In genomic region chr20:37282558-37282957, GRCh38 we compare ENCODE assay signal across 10 cellular contexts. TPM values are rescaled to one million over a fixed set of nuclear protein-coding genes. Genes with fewer than 3 reads are reported as not detected.
DNase-seq lines count a peak whose midpoint lies in the region; ATAC-seq and TF ChIP-seq lines count a peak whose summit lies in the region.
"Had no signal": no experiment of that assay in that cellular context is flagged by ENCODE, and none has a peak within 500 bp of the region (broad histone marks: within the 10 kb centered on the region; RNA-seq: fewer than 3 reads in every experiment).

No MANE protein-coding gene starts in this region.

- no peaks in the 10 kb centered on the region for H3K9me2 ChIP-seq in GM23248 (ENCODE audit: insufficient read depth)

- H3K9ac ChIP-seq in GM23248: peak overlapping the region; percentile 69
- no peak overlapping the region for H3K9ac ChIP-seq in smooth muscle cell (ENCODE audit: low read depth)

- H3K79me2 ChIP-seq in GM23248 (ENCODE audit: insufficient read depth) (no peaks in the 10 kb centered on the region), smooth muscle cell (ENCODE audit: low read depth) (no peaks in the 10 kb centered on the region)

- TF ChIP-seq CTCF in foreskin keratinocyte (conservative IDR thresholded peaks at IDR 0.05) (peak; percentile 78), smooth muscle cell (IDR thresholded peaks at IDR 0.05; ENCODE audit: borderline replicate concordance, insufficient read depth, poor library complexity, severe bottlenecking) (peak; percentile 60)

- in situ Hi-C loops in GM23248 (cut with MboI): loop anchor here (10.0 kb wide), 1 partner anchor 102 kb away; no protein-coding TSS in a partner anchor

- no peaks in the 10 kb centered on the region for H4K20me1 ChIP-seq in GM23248 (ENCODE audit: insufficient read depth)
- no peaks in the 10 kb centered on the region for H4K20me1 ChIP-seq in smooth muscle cell (ENCODE audit: low read depth)

- H3F3A ChIP-seq in GM23248 (ENCODE audit: insufficient read depth): peaks cover 14% of the 10 kb centered on the region; the same call in 1 of the 2 replicates
- no peaks in the 10 kb centered on the region for H3F3A ChIP-seq in smooth muscle cell (ENCODE audit: low read depth)

- no peak overlapping the region for H3K4me3 ChIP-seq in GM23248
- H3K4me3 ChIP-seq in smooth muscle cell: no peak overlapping the region

- H2AFZ ChIP-seq in GM23248 (peak overlapping the region; percentile 99), smooth muscle cell (ENCODE audit: low read depth) (peak overlapping the region; percentile 72)

- H3K4me2 ChIP-seq in GM23248 (ENCODE audit: unreplicated experiment) (peak overlapping the region; percentile 33), smooth muscle cell (no peak overlapping the region)

- peaks cover 12% of the 10 kb centered on the region for H3K4me1 ChIP-seq in GM23248 (ENCODE audit: insufficient read depth)
- peaks cover 6% of the 10 kb centered on the region for H3K4me1 ChIP-seq in foreskin keratinocyte
- H3K4me1 ChIP-seq in smooth muscle cell (ENCODE audit: low read depth): no peaks in the 10 kb centered on the region

- peak; percentile 94 for DNase-seq in GM23248
- DNase-seq in SK-N-DZ (ENCODE audit: low spot score): peak; percentile 63
- DNase-seq in foreskin keratinocyte: peak in 1 of 2 donors; percentile 37
- no peak for DNase-seq in smooth muscle cell (lab: John Stamatoyannopoulos, UW; ENCODE audit: unreplicated experiment)
- DNase-seq in stimulated activated CD4-positive, alpha-beta T cell treated with anti-CD3 and anti-CD28 coated beads, Interleukin-4, amount 100 ng/mL, for 4 hours: no peak
- no peak for DNase-seq in NCI-H1105 (lab: John Stamatoyannopoulos, UW)
- DNase-seq: hypothalamus had no signal

- no peaks in the 10 kb centered on the region for H3K36me3 ChIP-seq in GM23248 (ENCODE audit: low read depth)
- H3K36me3 ChIP-seq in smooth muscle cell (ENCODE audit: low read depth): no peaks in the 10 kb centered on the region

- 3 to 5% methylated on average over 6 of the region's 6 CpGs for WGBS in GM23248 (ENCODE audit: low coverage in 1 of 2, low lambda C conversion rate in 2 of 2, missing lambda C conversion rate in 2 of 2), 2 experiments
- WGBS in smooth muscle cell (ENCODE audit: low lambda C conversion rate): 58% methylated on average over 6 of the region's 6 CpGs

- no peaks in the 10 kb centered on the region for H3K9me3 ChIP-seq in GM23248 (ENCODE audit: low read depth)
- no peaks in the 10 kb centered on the region for H3K9me3 ChIP-seq in smooth muscle cell (replicated peaks; ENCODE audit: low read depth)

- no peaks in the 10 kb centered on the region for H3K27me3 ChIP-seq in GM23248 (replicated peaks; ENCODE audit: insufficient read depth)
- H3K27me3 ChIP-seq in foreskin keratinocyte: no peaks in the 10 kb centered on the region
- H3K27me3 ChIP-seq in smooth muscle cell (ENCODE audit: low read depth): no peaks in the 10 kb centered on the region

- peak overlapping the region; percentile 50 for H3K27ac ChIP-seq in GM23248
- H3K27ac ChIP-seq in foreskin keratinocyte: no peak overlapping the region
- no peak overlapping the region for H3K27ac ChIP-seq in smooth muscle cell (ENCODE audit: low read depth)
- H3K27ac ChIP-seq: HL-60 had no signal

- ATAC-seq in foreskin keratinocyte: no peak
- no peak for ATAC-seq in esophagus mucosa
- ATAC-seq: Panc1 had no signal

RNA-seq across cellular contexts. Expression of gene MANBAL, which starts 6.9 kb away (rescaled TPM):
- total RNA-seq in GM23248 (2014; rRNA removed; shearing (Covaris generic)): 23.6 and 24.8 TPM in 2 replicates
- polyA plus RNA-seq in GM23248 (2016; fragmentation: Nextera tagmentation; extraction: Ambion mirVana): 96.3 and 105 TPM in 2 replicates
- polyA plus RNA-seq in SK-N-DZ (2014; cell fraction: cytosol; rRNA removed): 25.2 and 27.4 TPM in 2 replicates
- 11.9 and 19.2 TPM in 2 replicates for polyA plus RNA-seq in SK-N-DZ (2014; cell fraction: nucleus; rRNA removed)
- 46.6 and 50.0 TPM in 2 replicates for total RNA-seq in foreskin keratinocyte
- 87.1 and 96.4 TPM in 2 replicates for polyA plus RNA-seq in foreskin keratinocyte
- total RNA-seq in smooth muscle cell: 28.1 and 33.7 TPM in 2 replicates
- polyA plus RNA-seq in smooth muscle cell: 86.2 and 89.0 TPM in 2 replicates
- 42.0 TPM for total RNA-seq in esophagus mucosa

RNA-seq across cellular contexts. Expression of gene GHRH, which starts 20.9 kb away (rescaled TPM):
- total RNA-seq in GM23248 (2014; rRNA removed; shearing (Covaris generic)): not detected in 2 replicates
- polyA plus RNA-seq in GM23248 (2016; fragmentation: Nextera tagmentation; extraction: Ambion mirVana): not detected in 2 replicates
- polyA plus RNA-seq in SK-N-DZ (2014; cell fraction: cytosol; rRNA removed): 0.61 and 0.78 TPM in 2 replicates
- 1.4 TPM in 1 of 2 replicates, not detected in the other for polyA plus RNA-seq in SK-N-DZ (2014; cell fraction: nucleus; rRNA removed)
- not detected in 2 replicates for total RNA-seq in foreskin keratinocyte
- not detected in 2 replicates for polyA plus RNA-seq in foreskin keratinocyte
- total RNA-seq in smooth muscle cell: not detected in 2 replicates
- polyA plus RNA-seq in smooth muscle cell: not detected in 2 replicates
- total RNA-seq in esophagus mucosa: not detected

Comparison
In these comparisons a context has a peak if more than half of its experiments do, and no peak if none do; other contexts are left out.
1. DNase-seq: peak in GM23248 (single experiment) and SK-N-DZ (single experiment); none in smooth muscle cell (single experiment), stimulated activated CD4-positive, alpha-beta T cell treated with anti-CD3 and anti-CD28 coated beads, Interleukin-4, amount 100 ng/mL, for 4 hours (0 of 2) and NCI-H1105 (single experiment).